Comparison of ENCODE assay signal across 20 cellular contexts in the genomic region with DNA sequence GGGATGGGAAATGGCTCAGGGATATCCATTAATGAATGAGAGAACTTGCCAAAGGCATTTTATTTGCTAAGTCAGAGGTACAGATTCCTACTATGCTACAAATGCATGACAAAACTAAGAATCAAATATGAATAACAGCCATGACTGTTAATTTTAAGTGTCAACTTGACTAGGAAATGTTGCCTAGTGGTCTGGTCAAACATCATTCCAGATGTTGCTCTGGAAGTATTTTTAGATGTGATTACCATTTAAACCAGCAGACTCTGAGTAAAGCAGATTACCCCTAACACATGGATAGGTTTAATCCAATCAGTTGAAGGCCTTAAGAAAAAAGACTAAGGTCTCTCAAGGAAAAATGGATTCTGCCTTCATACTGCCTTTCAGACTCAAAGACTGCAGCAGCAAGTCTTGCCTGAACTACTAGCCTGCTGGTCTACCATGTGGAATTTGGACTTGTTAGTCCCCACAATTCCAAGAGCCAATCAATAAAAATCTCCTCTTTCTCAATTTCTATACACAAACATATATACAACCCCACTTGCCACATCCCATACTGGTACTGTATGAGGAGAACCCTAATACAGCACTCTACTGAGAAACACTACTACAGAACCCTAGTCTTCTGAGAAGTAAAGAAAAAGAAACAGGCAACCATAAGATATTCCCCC.
A peak's percentile ranks its signal among the peaks of the same experiment; 100 is the strongest.
DNase-seq lines count a peak whose midpoint lies in the region; ATAC-seq and TF ChIP-seq lines count a peak whose summit lies in the region.
"Had no signal": no experiment of that assay in that cellular context is flagged by ENCODE, and none has a peak within 500 bp of the region (broad histone marks: within the 10 kb centered on the region; RNA-seq: fewer than 3 reads in every experiment).

No MANE protein-coding gene starts in this region.

- H3K9me3 ChIP-seq in CD4-positive, CD25-positive, alpha-beta regulatory T cell (ENCODE audit: control insufficient read depth in 2 of 2, low read length in 2 of 2), result no peaks in the 10 kb centered on the region
- H3K9me3 ChIP-seq in H9 (ENCODE audit: control insufficient read depth, low read depth, low read length) (no peaks in the 10 kb centered on the region), neural progenitor cell (ENCODE audit: low read depth) (no peaks in the 10 kb centered on the region)
- H3K9me3 ChIP-seq: right atrium auricular region had no signal

- H3K4me3 ChIP-seq in CD4-positive, CD25-positive, alpha-beta regulatory T cell (ENCODE audit: low read depth, low read length), result peak overlapping the region; percentile 14
- H3K4me3 ChIP-seq in neural progenitor cell, result no peak overlapping the region
- H3K4me3 ChIP-seq: PC-9, right atrium auricular region had no signal

- no peak overlapping the region for H4K8ac ChIP-seq in H9 (replicated peaks; ENCODE audit: insufficient read length, low read depth, low read length)

- peaks cover 49 to 74% (median 58%) of the 10 kb centered on the region in 4 donors for H3K4me1 Mint-ChIP-seq in CD4-positive, CD25-positive, alpha-beta regulatory T cell
- H3K4me1 Mint-ChIP-seq in H9 (peaks cover 40 to 42% of the 10 kb centered on the region in 2 experiments), chondrocyte (ENCODE audit: low read depth) (peaks cover 49% of the 10 kb centered on the region), neural progenitor cell (peaks cover 2% of the 10 kb centered on the region), HFFc6 (ENCODE audit: low read depth) (peaks cover 29% of the 10 kb centered on the region)

- no peaks in the 10 kb centered on the region for H3K27me3 ChIP-seq in CD4-positive, CD25-positive, alpha-beta regulatory T cell (ENCODE audit: control insufficient read depth, insufficient read depth, low read length)
- H3K27me3 ChIP-seq in H9 (ENCODE audit: insufficient read depth, low read length) (no peaks in the 10 kb centered on the region), neural progenitor cell (no peaks in the 10 kb centered on the region)
- H3K27me3 ChIP-seq: right atrium auricular region had no signal

- ATAC-seq in CD4-positive, CD25-positive, alpha-beta regulatory T cell (ENCODE audit: low read depth in 2 of 2), result no peak
- ATAC-seq in GM21423 (IDR thresholded peaks at IDR 0.05; ENCODE audit: unreplicated experiment), result no peak
- ATAC-seq: activated CD4-positive, CD25-positive, alpha-beta regulatory T cell treated with anti-CD3 and anti-CD28 coated beads, Interleukin-2, amount 50 U/mL, for 24 hours; activated CD8-positive, alpha-beta memory T cell treated with anti-CD3 and anti-CD28 coated beads, Interleukin-2, amount 10 ng/mL, durations not matched to agents 7 days and 5 days had no signal

- no peak overlapping the region for H3K56ac ChIP-seq in H9 (ENCODE audit: insufficient read length, low read depth, low read length)

- no peak overlapping the region for H2BK12ac ChIP-seq in H9 (ENCODE audit: insufficient read length, low read depth, low read length)

- H3K9me3 Mint-ChIP-seq in CD4-positive, CD25-positive, alpha-beta regulatory T cell, result peaks cover 0 to 3% (median 0%) of the 10 kb centered on the region in 7 donors
- 0 out of 5 replicates have a peak, but pooled peaks cover 0 to under 1% of the 10 kb centered on the region in 2 experiments for H3K9me3 Mint-ChIP-seq in H9
- no peaks in the 10 kb centered on the region for H3K9me3 Mint-ChIP-seq in chondrocyte (ENCODE audit: low read depth)
- peaks cover 8% of the 10 kb centered on the region for H3K9me3 Mint-ChIP-seq in neural progenitor cell
- no peaks in the 10 kb centered on the region for H3K9me3 Mint-ChIP-seq in HFFc6

- H4K20me1 ChIP-seq in H9 (ENCODE audit: control insufficient read depth, insufficient read depth, insufficient read length), result no peaks in the 10 kb centered on the region
- H4K20me1 ChIP-seq in neural progenitor cell (ENCODE audit: low read depth), result peaks cover 34% of the 10 kb centered on the region

- no peak overlapping the region for H3K23ac ChIP-seq in H9 (ENCODE audit: insufficient read length, low read depth, low read length)

- H3T11ph ChIP-seq in H9 (ENCODE audit: low read length), result no peak overlapping the region

- H3K4me2 ChIP-seq in H9 (ENCODE audit: insufficient read depth, insufficient read length, low read length) (no peak overlapping the region), neural progenitor cell (peak overlapping the region; percentile 1)
- H3K4me2 ChIP-seq: PC-9 had no signal

- H3K9ac ChIP-seq in H9 (ENCODE audit: extremely low read depth, insufficient read length, low read length), result no peak overlapping the region
- no peak overlapping the region for H3K9ac ChIP-seq in neural progenitor cell

- no peak overlapping the region for H4K5ac ChIP-seq in H9 (ENCODE audit: insufficient read length, low read depth, low read length)

- no peak overlapping the region for H2BK120ac ChIP-seq in H9 (ENCODE audit: low read depth, low read length, poor library complexity, severe bottlenecking)

- no peak for TF ChIP-seq CTCF in H9 (conservative IDR thresholded peaks at IDR 0.05)
- TF ChIP-seq CTCF in chondrocyte (IDR thresholded peaks at IDR 0.05), result no peak
- TF ChIP-seq CTCF in neural progenitor cell (IDR thresholded peaks at IDR 0.05), result no peak
- no peak for TF ChIP-seq CTCF in HFFc6 (IDR thresholded peaks at IDR 0.05)

- H3K23me2 ChIP-seq in H9 (ENCODE audit: insufficient read length, low read depth, low read length, poor library complexity, severe bottlenecking), result no peaks in the 10 kb centered on the region

- H3K4me1 ChIP-seq in CD4-positive, CD25-positive, alpha-beta regulatory T cell (ENCODE audit: control insufficient read depth, insufficient read depth, low read length, poor library complexity, severe bottlenecking), result peaks cover 20% of the 10 kb centered on the region
- H3K4me1 ChIP-seq in H9 (ENCODE audit: insufficient read depth, low read length), result no peaks in the 10 kb centered on the region; the same call in 1 of the 2 replicates
- peaks cover 9% of the 10 kb centered on the region for H3K4me1 ChIP-seq in neural progenitor cell

- H4K91ac ChIP-seq in H9 (ENCODE audit: insufficient read length, low read depth, low read length), result no peak overlapping the region

- DNase-seq in CD4-positive, CD25-positive, alpha-beta regulatory T cell, result no peak
- DNase-seq in H9, result no peak
- no peak for DNase-seq in chondrocyte (ENCODE audit: low spot score)
- peak; percentile 31 for DNase-seq in neural progenitor cell (ENCODE audit: low spot score)
- DNase-seq in HFFc6, result no peak
- DNase-seq in GOT3 (lab: John Stamatoyannopoulos, UW), result no peak
- DNase-seq in NOMO-1 treated with dmso at 0.1 percent for 144 hours (lab: John Stamatoyannopoulos, UW; ENCODE audit: unreplicated experiment), result no peak
- DNase-seq: activated CD8-positive, alpha-beta memory T cell treated with anti-CD3 and anti-CD28 coated beads, Interleukin-2, amount 10 ng/mL, durations not matched to agents 7 days and 5 days; anterior cingulate cortex; hypothalamus; Kasumi-1; midbrain; NCI-H2171; NCI-H748 treated with DMSO at 0.1 percent for 48 hours; nucleus accumbens; PC-9 had no signal

- peak overlapping the region; percentile 16 to 38 (median 33) for H3K27ac Mint-ChIP-seq in CD4-positive, CD25-positive, alpha-beta regulatory T cell
- H3K27ac Mint-ChIP-seq in H9 (peak overlapping the region in 2 of 3 experiments; percentile 29 to 52; a peak in 3 of 7 replicates), chondrocyte (ENCODE audit: unreplicated experiment) (peak overlapping the region; percentile 12), neural progenitor cell (peak overlapping the region; percentile 57), HFFc6 (no peak overlapping the region)
- H3K27ac Mint-ChIP-seq: activated CD8-positive, alpha-beta memory T cell treated with anti-CD3 and anti-CD28 coated beads, Interleukin-2, amount 10 ng/mL, durations not matched to agents 7 days and 5 days; T-helper 2 cell treated with Interferon-gamma antibody and Interleukin-4, amounts not matched to agents 5 μg/mL and 100 μg/mL, for 36 hours had no signal

- H2BK5ac ChIP-seq in H9 (ENCODE audit: insufficient read length, low read length), result no peak overlapping the region

- H3F3A ChIP-seq in neural progenitor cell (ENCODE audit: low read depth), result no peaks in the 10 kb centered on the region

- H2AK5ac ChIP-seq in H9 (ENCODE audit: insufficient read length, low read length), result no peak overlapping the region

- peaks cover 5% of the 10 kb centered on the region for H3K36me3 ChIP-seq in CD4-positive, CD25-positive, alpha-beta regulatory T cell (ENCODE audit: control insufficient read depth, insufficient read depth, low read length)
- no peaks in the 10 kb centered on the region for H3K36me3 ChIP-seq in neural progenitor cell
- H3K36me3 ChIP-seq: right atrium auricular region had no signal

- peaks cover 12% of the 10 kb centered on the region for H3K36me3 Mint-ChIP-seq in CD4-positive, CD25-positive, alpha-beta regulatory T cell
- peaks cover 26 to 39% (median 37%) of the 10 kb centered on the region in 3 experiments for H3K36me3 Mint-ChIP-seq in H9 (ENCODE audit: insufficient read depth in 1 of 3, low read depth in 3 of 3)
- peaks cover 13% of the 10 kb centered on the region for H3K36me3 Mint-ChIP-seq in chondrocyte (ENCODE audit: low read depth)
- H3K36me3 Mint-ChIP-seq in neural progenitor cell, result peaks cover 33% of the 10 kb centered on the region
- H3K36me3 Mint-ChIP-seq in HFFc6 (ENCODE audit: low read depth), result peaks cover 18% of the 10 kb centered on the region

- H3K27me3 Mint-ChIP-seq in CD4-positive, CD25-positive, alpha-beta regulatory T cell, result no peaks in the 10 kb centered on the region
- H3K27me3 Mint-ChIP-seq in H9 (ENCODE audit: low read depth) (no peaks in the 10 kb centered on the region), chondrocyte (ENCODE audit: low read depth) (no peaks in the 10 kb centered on the region), neural progenitor cell (ENCODE audit: insufficient read depth, low read depth) (peaks cover 2% of the 10 kb centered on the region), HFFc6 (ENCODE audit: insufficient read depth) (no peaks in the 10 kb centered on the region; the same call in none of the 2 replicates)
- H3K27me3 Mint-ChIP-seq: activated CD8-positive, alpha-beta memory T cell treated with anti-CD3 and anti-CD28 coated beads, Interleukin-2, amount 10 ng/mL, durations not matched to agents 7 days and 5 days had no signal

- H3K27ac ChIP-seq in CD4-positive, CD25-positive, alpha-beta regulatory T cell (ENCODE audit: insufficient read depth, low read length, poor library complexity, severe bottlenecking), result no peak overlapping the region
- H3K27ac ChIP-seq in H9 (ENCODE audit: insufficient read length, low read depth, low read length), result no peak overlapping the region
- peak overlapping the region; percentile 0 for H3K27ac ChIP-seq in neural progenitor cell
- H3K27ac ChIP-seq: PC-9, right atrium auricular region had no signal

- H2AFZ ChIP-seq in H9 (ENCODE audit: low read length) (no peak overlapping the region), neural progenitor cell (replicated peaks) (no peak overlapping the region)
- H2AFZ ChIP-seq: PC-9 had no signal

- no peak overlapping the region for H2BK15ac ChIP-seq in H9 (ENCODE audit: low read depth, low read length)

- no peak overlapping the region for H3K4ac ChIP-seq in H9 (ENCODE audit: low read depth, low read length)

- H2BK20ac ChIP-seq in H9 (ENCODE audit: low read depth, low read length, poor library complexity, severe bottlenecking), result no peak overlapping the region

- H3K14ac ChIP-seq in H9 (ENCODE audit: insufficient read depth, low read length), result no peak overlapping the region

- H3K79me2 ChIP-seq in H9 (ENCODE audit: insufficient read depth, low read length) (peaks cover 87% of the 10 kb centered on the region), neural progenitor cell (ENCODE audit: low read depth) (peaks cover 100% of the 10 kb centered on the region)

- no peak overlapping the region for H3K18ac ChIP-seq in H9 (ENCODE audit: insufficient read length, low read depth, low read length)

- H3K4me3 Mint-ChIP-seq in CD4-positive, CD25-positive, alpha-beta regulatory T cell, result peak overlapping the region in 2 of 4 donors; percentile 4 to 26
- H3K4me3 Mint-ChIP-seq in H9 (no peak overlapping the region), chondrocyte (ENCODE audit: unreplicated experiment) (no peak overlapping the region), neural progenitor cell (no peak overlapping the region), HFFc6 (no peak overlapping the region)
- H3K4me3 Mint-ChIP-seq: activated CD8-positive, alpha-beta memory T cell treated with anti-CD3 and anti-CD28 coated beads, Interleukin-2, amount 10 ng/mL, durations not matched to agents 7 days and 5 days; T-helper 2 cell treated with Interferon-gamma antibody and Interleukin-4, amounts not matched to agents 5 μg/mL and 100 μg/mL, for 36 hours had no signal

- H3K79me1 ChIP-seq in H9 (ENCODE audit: insufficient read depth, low read depth, low read length, poor library complexity, severe bottlenecking), result no peaks in the 10 kb centered on the region
